In the genomic region with DNA sequence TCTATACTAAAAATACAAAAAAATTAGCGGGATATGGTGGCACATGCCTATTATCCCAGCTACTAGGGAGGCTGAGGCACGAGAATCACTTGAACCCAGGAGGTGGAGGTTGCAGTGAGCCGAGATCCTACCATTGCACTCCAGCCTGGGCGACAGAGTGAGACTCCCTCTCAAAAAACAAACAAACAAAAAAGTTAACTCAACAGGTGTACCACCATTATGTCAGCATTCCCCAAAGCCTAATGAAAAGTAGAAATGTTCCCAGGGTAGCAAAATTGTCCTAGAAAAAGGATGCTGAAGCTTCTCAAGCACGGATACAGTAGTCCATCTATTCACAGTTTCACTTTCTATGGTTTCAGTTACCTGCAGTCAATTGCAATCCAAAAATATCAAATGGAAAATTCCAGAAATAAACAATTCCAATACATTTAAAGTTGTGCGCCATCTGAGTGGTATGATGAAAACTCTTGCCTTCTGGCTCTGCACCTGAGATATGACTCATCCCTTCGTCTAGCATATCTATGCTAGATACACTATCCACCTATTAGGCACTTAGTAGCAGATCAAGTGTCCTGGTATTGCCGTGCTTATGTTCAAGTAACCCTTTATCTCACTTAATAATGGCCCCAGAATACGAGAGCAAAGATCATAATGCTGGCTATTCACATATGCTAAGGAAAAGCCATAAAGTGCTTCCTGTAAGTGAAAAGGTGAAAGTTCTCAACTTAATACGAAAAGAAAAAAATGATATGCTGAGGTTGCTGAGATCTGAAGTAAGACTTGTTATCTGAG, we compare ENCODE assay signal across 25 cellular contexts.
"Had no signal": no experiment of that assay in that cellular context is flagged by ENCODE, and none has a peak within 500 bp of the region (broad histone marks: within the 10 kb centered on the region; RNA-seq: fewer than 3 reads in every experiment).

No MANE protein-coding gene starts in this region.

- ATAC-seq: left ventricle myocardium superior; mucosa of descending colon; natural killer cell treated with Interleukin-12 subunit alpha and Interleukin-12 subunit beta and Interleukin-15 and Interleukin-18, amount 100 ng/mL, for 72 hours; right lobe of liver; stimulated activated naive CD8-positive, alpha-beta T cell treated with anti-CD3 and anti-CD28 coated beads, Interleukin-15, amount 100 ng/mL, for 72 hours had no signal

- H3K79me2 ChIP-seq: parathyroid adenoma had no signal

- H3K4me3 ChIP-seq: dorsolateral prefrontal cortex, esophagus muscularis mucosa, lung, mucosa of descending colon, right lobe of liver, smooth muscle cell, suprapubic skin, transverse colon had no signal

- H3K9ac ChIP-seq: parathyroid adenoma had no signal

- DNase-seq: dorsolateral prefrontal cortex; effector CD4-positive, alpha-beta T cell; foreskin melanocyte; left ventricle myocardium superior; mesenchymal stem cell; mucosa of descending colon; naive B cell; right lobe of liver; stimulated activated CD4-positive, alpha-beta T cell treated with anti-CD3 and anti-CD28 coated beads, Interleukin-12 subunit alpha, Interleukin-12 subunit beta, amount 100 ng/mL, for 4 hours; stimulated activated CD4-positive, alpha-beta T cell treated with anti-CD3 and anti-CD28 coated beads, Interleukin-1b, Interleukin-23, amount 100 ng/mL, for 48 hours; stimulated activated CD4-positive, alpha-beta T cell treated with anti-CD3 and anti-CD28 coated beads, Interleukin-4, amount 100 ng/mL, for 1 hour; stimulated activated CD8-positive, alpha-beta memory T cell treated with anti-CD3 and anti-CD28 coated beads, Interleukin-4, amount 100 ng/mL, for 48 hours; stimulated activated naive CD4-positive, alpha-beta T cell; stimulated activated naive CD8-positive, alpha-beta T cell treated with anti-CD3 and anti-CD28 coated beads, Interleukin-15, amount 100 ng/mL, for 72 hours; transverse colon had no signal

- H3K4me2 ChIP-seq: smooth muscle cell had no signal

- H2AFZ ChIP-seq: parathyroid adenoma had no signal

- H3K27ac ChIP-seq: dorsolateral prefrontal cortex, epithelial cell of prostate, esophagus muscularis mucosa, neutrophil, parathyroid adenoma, right lobe of liver, suprapubic skin, transverse colon had no signal

- H3K36me3 ChIP-seq: esophagus muscularis mucosa, neutrophil, right lobe of liver, suprapubic skin, transverse colon had no signal

- H3K27me3 ChIP-seq: esophagus muscularis mucosa, neutrophil, right lobe of liver, suprapubic skin, transverse colon had no signal

- H3K9me3 ChIP-seq: mucosa of descending colon, neutrophil, right lobe of liver, suprapubic skin, transverse colon had no signal

- H3K4me1 ChIP-seq: esophagus muscularis mucosa, parathyroid adenoma, suprapubic skin, transverse colon had no signal

- FAIRE-seq: colon, keratinocyte had no signal
